Comparison of ENCODE assay signal across 11 cellular contexts in the genomic region with DNA sequence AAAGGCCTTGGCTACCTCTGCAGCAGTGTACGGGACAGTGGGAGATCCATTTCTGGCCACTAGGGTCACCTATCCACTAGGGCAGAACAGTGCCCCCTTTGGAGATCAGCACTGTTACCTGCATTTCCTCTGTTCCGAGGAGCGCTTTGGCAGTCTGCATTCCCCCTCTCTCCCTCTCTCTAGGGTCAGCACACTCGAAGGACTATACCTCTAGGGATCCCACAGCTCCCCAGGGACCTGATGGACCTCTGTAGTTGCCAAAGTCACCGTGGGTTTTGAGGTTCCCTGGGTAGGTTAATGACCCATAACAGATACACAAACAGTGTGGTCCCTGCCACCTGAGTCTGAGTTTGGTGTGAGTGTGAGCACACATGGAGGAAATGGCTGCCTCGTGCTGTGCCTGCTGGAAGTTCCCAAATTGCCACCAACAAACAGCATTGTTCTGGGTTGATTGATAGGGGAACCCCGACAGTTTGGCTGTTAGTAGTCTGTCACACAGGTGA.
A peak's percentile ranks its signal among the peaks of the same experiment; 100 is the strongest.
DNase-seq lines count a peak whose midpoint lies in the region; ATAC-seq, FAIRE-seq and TF ChIP-seq lines count a peak whose summit lies in the region.
"Had no signal": no experiment of that assay in that cellular context is flagged by ENCODE, and none has a peak within 500 bp of the region (broad histone marks: within the 10 kb centered on the region; RNA-seq: fewer than 3 reads in every experiment).

No MANE protein-coding gene starts in this region.

- 90% methylated on average over 7 of the region's 7 CpGs; no CpG with 5 or more reads in 1 of the 2 experiments for WGBS in H1 (ENCODE audit: extremely low coverage in 1 of 2, insufficient coverage in 1 of 2, insufficient read length in 1 of 2, insufficient replicate concordance in 2 of 2, low coverage in 1 of 2, low lambda C conversion rate in 2 of 2, missing lambda C conversion rate in 1 of 2), 2 experiments

- no peak overlapping the region for H3K9ac ChIP-seq in H1 (replicated peaks in 1 of 4; ENCODE audit: extremely low read depth in 1 of 4, low read depth in 3 of 4, low read length in 3 of 4)

- no peak overlapping the region for H3K4me3 Mint-ChIP-seq in naive thymus-derived CD8-positive, alpha-beta T cell
- H3K4me3 Mint-ChIP-seq: central memory CD8-positive, alpha-beta T cell had no signal

- no peak overlapping the region for H3K56ac ChIP-seq in H1 (replicated peaks; ENCODE audit: insufficient read length, low read depth, low read length)

- no peak overlapping the region for H4K91ac ChIP-seq in H1 (replicated peaks; ENCODE audit: insufficient read length, low read length)

- DNase-seq in H1 (ENCODE audit: low read depth in 1 of 2, low spot score in 2 of 2) (peak; percentile 25 to 53), NCI-H1930 (lab: John Stamatoyannopoulos, UW) (no peak)
- DNase-seq in activated naive CD4-positive, alpha-beta T cell treated with anti-CD3 and anti-CD28 coated beads, Interleukin-2, amount 50 U/mL, for 72 hours (ENCODE audit: low spot score in 2 of 2), result no peak
- DNase-seq in activated effector memory CD4-positive, alpha-beta T cell treated with anti-CD3 and anti-CD28 coated beads, Interleukin-2, amount 50 U/mL, for 16 hours, result no peak
- no peak for DNase-seq in naive thymus-derived CD8-positive, alpha-beta T cell
- DNase-seq: heart right ventricle, NCI-H1092 had no signal

- no peaks in the 10 kb centered on the region for H3K4me1 ChIP-seq in DOHH2 (ENCODE audit: control insufficient read depth, low read length)
- H3K4me1 ChIP-seq in H1 (replicated peaks in 1 of 4; ENCODE audit: control insufficient read depth in 3 of 4, insufficient read depth in 4 of 4, low read length in 3 of 4), result no peaks in the 10 kb centered on the region
- H3K4me1 ChIP-seq: heart right ventricle had no signal

- peaks cover 0 to 4% (median 0%) of the 10 kb centered on the region in 5 donors for H3K27me3 Mint-ChIP-seq in naive thymus-derived CD8-positive, alpha-beta T cell
- H3K27me3 Mint-ChIP-seq: central memory CD8-positive, alpha-beta T cell had no signal

- no peaks in the 10 kb centered on the region for H3K4me1 Mint-ChIP-seq in naive thymus-derived CD8-positive, alpha-beta T cell
- H3K4me1 Mint-ChIP-seq: central memory CD8-positive, alpha-beta T cell had no signal

- no peaks in the 10 kb centered on the region for H3K79me1 ChIP-seq in H1 (ENCODE audit: low read depth, low read length)

- no peak overlapping the region for H3K14ac ChIP-seq in H1 (ENCODE audit: insufficient read length)

- no peak overlapping the region for H2BK12ac ChIP-seq in H1 (ENCODE audit: low read depth, low read length)

- TF ChIP-seq CTCF in DOHH2 (IDR thresholded peaks at IDR 0.05; ENCODE audit: low read depth, low read length, poor library complexity, severe bottlenecking) (peak; percentile 12), H1 (IDR thresholded peaks at IDR 0.05; ENCODE audit: control extremely low read depth in 1 of 3, insufficient read depth in 1 of 3, low read depth in 1 of 3, low read length in 3 of 3) (peak; percentile 82 to 100 (median 97))

- TF ChIP-seq EP300 in H1 (IDR thresholded peaks at IDR 0.05; ENCODE audit: borderline replicate concordance in 1 of 2, low read depth in 2 of 2, low read length in 2 of 2), result no peak

- peak; percentile 67 for ATAC-seq in GM19467 (IDR thresholded peaks at IDR 0.05; ENCODE audit: unreplicated experiment)
- peak; percentile 61 for ATAC-seq in HG03342 (IDR thresholded peaks at IDR 0.05; ENCODE audit: unreplicated experiment)
- ATAC-seq in activated naive CD4-positive, alpha-beta T cell treated with anti-CD3 and anti-CD28 coated beads, Interleukin-2, amount 50 U/mL, for 72 hours, result no peak
- ATAC-seq in naive thymus-derived CD8-positive, alpha-beta T cell, result no peak
- ATAC-seq: heart right ventricle had no signal

- H4K5ac ChIP-seq in H1 (ENCODE audit: insufficient read length, low read depth, low read length), result no peak overlapping the region

- H3K4me3 ChIP-seq in DOHH2 (ENCODE audit: low read length) (no peak overlapping the region), H1 (ENCODE audit: extremely low read depth in 1 of 4, insufficient read depth in 2 of 4, low read depth in 3 of 4, low read length in 4 of 4) (no peak overlapping the region)
- H3K4me3 ChIP-seq: heart right ventricle had no signal

- no peak overlapping the region for H3K27ac Mint-ChIP-seq in activated naive CD4-positive, alpha-beta T cell treated with anti-CD3 and anti-CD28 coated beads, Interleukin-2, amount 50 U/mL, for 72 hours
- H3K27ac Mint-ChIP-seq in naive thymus-derived CD8-positive, alpha-beta T cell, result no peak overlapping the region

- CTCF ChIA-PET in H1 (lab: Charles Lee; ENCODE audit: partially characterized antibody), result interaction anchor here (0.6 to 2.2 kb wide), 29 partner anchors 9 to 387 kb away, joined by 3 to 14 read pairs (median 4); no protein-coding TSS in a partner anchor

- H3K9me3 Mint-ChIP-seq in activated naive CD4-positive, alpha-beta T cell treated with anti-CD3 and anti-CD28 coated beads, Interleukin-2, amount 50 U/mL, for 72 hours, result peaks cover 3 to 28% of the 10 kb centered on the region in 2 donors
- H3K9me3 Mint-ChIP-seq in naive thymus-derived CD8-positive, alpha-beta T cell, result peaks cover 3 to 29% (median 16%) of the 10 kb centered on the region in 9 donors

- H3K36me3 ChIP-seq in DOHH2 (ENCODE audit: control insufficient read depth, low read length) (no peaks in the 10 kb centered on the region), H1 (ENCODE audit: control insufficient read depth in 2 of 4, insufficient read depth in 4 of 4, low read length in 3 of 4) (no peaks in the 10 kb centered on the region)
- H3K36me3 ChIP-seq: heart right ventricle had no signal

- H2BK120ac ChIP-seq in H1 (replicated peaks; ENCODE audit: low read depth, low read length), result no peak overlapping the region

- H3K23me2 ChIP-seq in H1 (ENCODE audit: low read depth, low read length), result no peaks in the 10 kb centered on the region; the same call in 1 of the 2 replicates

- H3K9me3 ChIP-seq in DOHH2 (ENCODE audit: control insufficient read depth, insufficient read depth, low read length), result no peaks in the 10 kb centered on the region
- no peaks in the 10 kb centered on the region for H3K9me3 ChIP-seq in H1 (ENCODE audit: insufficient read depth in 2 of 2, low read depth in 1 of 2, low read length in 1 of 2)

- H3K18ac ChIP-seq in H1 (ENCODE audit: extremely low read depth, low read length), result no peak overlapping the region

- TF ChIP-seq RAD21 in H1 (IDR thresholded peaks at IDR 0.05 in 1 of 2, conservative IDR thresholded peaks at IDR 0.05 in 1 of 2; ENCODE audit: low read depth in 2 of 2, low read length in 2 of 2), result peak; percentile 50 to 61

- H2BK5ac ChIP-seq in H1 (ENCODE audit: low read depth, low read length), result no peak overlapping the region

- no peak overlapping the region for H2BK20ac ChIP-seq in H1 (ENCODE audit: low read length)

- peaks cover 0 to 8% of the 10 kb centered on the region in 2 donors for H3K36me3 Mint-ChIP-seq in activated naive CD4-positive, alpha-beta T cell treated with anti-CD3 and anti-CD28 coated beads, Interleukin-2, amount 50 U/mL, for 72 hours
- H3K36me3 Mint-ChIP-seq in naive thymus-derived CD8-positive, alpha-beta T cell, result peaks cover 0 to 8% (median 0%) of the 10 kb centered on the region in 3 donors

- H3K27ac ChIP-seq in DOHH2 (ENCODE audit: low read depth, low read length), result no peak overlapping the region
- H3K27ac ChIP-seq in H1 (ENCODE audit: low read depth, low read length), result no peak overlapping the region
- H3K27ac ChIP-seq: heart right ventricle had no signal

- POLR2A ChIA-PET in H1 (lab: Charles Lee; ENCODE audit: partially characterized antibody), result no interaction called here
- POLR2A ChIA-PET in naive thymus-derived CD8-positive, alpha-beta T cell (lab: Charles Lee), result no interaction called here

- H2AK5ac ChIP-seq in H1 (ENCODE audit: low read depth, low read length), result no peak overlapping the region; the same call in 1 of the 2 replicates

- H3K4ac ChIP-seq in H1 (replicated peaks; ENCODE audit: insufficient read length, low read depth, low read length), result no peak overlapping the region

- H4K8ac ChIP-seq in H1 (ENCODE audit: extremely low read depth, insufficient read depth, low read length), result no peak overlapping the region

- no peak overlapping the region for H3K23ac ChIP-seq in H1 (ENCODE audit: insufficient read length)

- H3K79me2 ChIP-seq in DOHH2 (ENCODE audit: control insufficient read depth, low read length) (no peaks in the 10 kb centered on the region), H1 (ENCODE audit: control insufficient read depth in 1 of 2, insufficient read depth in 2 of 2, low read length in 2 of 2) (no peaks in the 10 kb centered on the region)

- no peaks in the 10 kb centered on the region for H3K9me2 ChIP-seq in DOHH2 (replicated peaks; ENCODE audit: control insufficient read depth, low read length)

- 0 out of 2 replicates have a peak overlapping the region, but pooled peaks have one; percentile 26 for H2AFZ ChIP-seq in H1 (ENCODE audit: low read length)

- H4K20me1 ChIP-seq in DOHH2 (ENCODE audit: control insufficient read depth, insufficient read depth, low read depth, low read length), result no peaks in the 10 kb centered on the region
- peaks cover 0 to under 1% of the 10 kb centered on the region in 2 experiments for H4K20me1 ChIP-seq in H1 (replicated peaks in 1 of 2; ENCODE audit: control insufficient read depth in 1 of 2, insufficient read depth in 2 of 2, low read length in 2 of 2)

- TF ChIP-seq POLR2A in H1 (IDR thresholded peaks at IDR 0.05; ENCODE audit: control extremely low read depth in 1 of 2, low read depth in 2 of 2, low read length in 2 of 2), result no peak

- H3K27me3 ChIP-seq in DOHH2 (ENCODE audit: control insufficient read depth, low read length) (no peaks in the 10 kb centered on the region), H1 (replicated peaks in 1 of 4; ENCODE audit: control insufficient read depth in 3 of 4, extremely low read depth in 1 of 4, insufficient read depth in 3 of 4, low read length in 3 of 4) (no peaks in the 10 kb centered on the region)
- H3K27me3 ChIP-seq: heart right ventricle had no signal

- no peaks in the 10 kb centered on the region for H3F3A ChIP-seq in DOHH2 (ENCODE audit: control insufficient read depth, insufficient read depth)

- FAIRE-seq in H1 (lab: Jason Lieb, UNC), result peak; percentile 65

- H3K4me2 ChIP-seq in DOHH2 (ENCODE audit: low read length), result no peak overlapping the region
- H3K4me2 ChIP-seq in H1 (ENCODE audit: insufficient read depth in 1 of 2, low read depth in 2 of 2, low read length in 2 of 2), result no peak overlapping the region

- no peak overlapping the region for H2BK15ac ChIP-seq in H1 (ENCODE audit: low read length)

TF ChIP-seq in H1, 55 proteins besides CTCF, POLR2A, EP300 and RAD21:
- TF ChIP-seq TBP (IDR thresholded peaks at IDR 0.05; ENCODE audit: low read depth, low read length), result no peak
- TF ChIP-seq, protein P1, sequence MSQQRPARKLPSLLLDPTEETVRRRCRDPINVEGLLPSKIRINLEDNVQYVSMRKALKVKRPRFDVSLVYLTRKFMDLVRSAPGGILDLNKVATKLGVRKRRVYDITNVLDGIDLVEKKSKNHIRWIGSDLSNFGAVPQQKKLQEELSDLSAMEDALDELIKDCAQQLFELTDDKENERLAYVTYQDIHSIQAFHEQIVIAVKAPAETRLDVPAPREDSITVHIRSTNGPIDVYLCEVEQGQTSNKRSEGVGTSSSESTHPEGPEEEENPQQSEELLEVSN (IDR thresholded peaks at IDR 0.05), result peak; percentile 66; the same call in 1 of the 2 replicates

Comparison
In these comparisons a context has a peak if more than half of its experiments do, and no peak if none do; other contexts are left out.
1. ATAC-seq: peak in GM19467 (single experiment) and HG03342 (single experiment); none in activated naive CD4-positive, alpha-beta T cell treated with anti-CD3 and anti-CD28 coated beads, Interleukin-2, amount 50 U/mL, for 72 hours (0 of 2) and naive thymus-derived CD8-positive, alpha-beta T cell (0 of 2).
2. DNase-seq: peak in H1 (2 of 2); none in activated naive CD4-positive, alpha-beta T cell treated with anti-CD3 and anti-CD28 coated beads, Interleukin-2, amount 50 U/mL, for 72 hours (0 of 2), activated effector memory CD4-positive, alpha-beta T cell treated with anti-CD3 and anti-CD28 coated beads, Interleukin-2, amount 50 U/mL, for 16 hours (single experiment), naive thymus-derived CD8-positive, alpha-beta T cell (0 of 10) and NCI-H1930 (0 of 2).